ENCODE assay signal across 23 cellular contexts in the genomic region with DNA sequence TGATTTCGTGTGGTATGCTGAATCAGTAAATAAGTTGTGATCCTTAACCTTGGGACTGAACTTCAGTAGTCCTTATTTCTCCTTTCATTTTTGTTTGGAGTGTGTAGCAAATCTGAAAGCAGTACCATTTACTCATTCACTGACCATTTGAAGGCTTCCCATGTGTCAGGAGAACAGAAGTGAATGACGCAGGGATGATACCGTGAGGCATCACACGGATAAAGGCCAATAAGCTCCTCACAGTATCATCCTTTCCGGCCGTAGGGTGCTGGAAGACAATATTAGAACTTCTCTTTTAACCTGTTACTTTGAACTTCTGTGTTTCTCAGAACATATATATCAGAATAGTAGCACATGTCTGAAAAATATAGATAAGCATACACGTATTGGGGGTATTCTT.
"Had no signal": no experiment of that assay in that cellular context is flagged by ENCODE, and none has a peak within 500 bp of the region (broad histone marks: within the 10 kb centered on the region; RNA-seq: fewer than 3 reads in every experiment).

No MANE protein-coding gene starts in this region.

- H3K9me3 ChIP-seq: gastroesophageal sphincter, heart left ventricle, mucosa of descending colon, thoracic aorta, upper lobe of left lung had no signal

- H3K27ac Mint-ChIP-seq: activated CD4-positive, alpha-beta memory T cell treated with anti-CD3 and anti-CD28 coated beads, Interleukin-2, amount 10 ng/mL, durations not matched to agents 7 days and 5 days; activated CD4-positive, alpha-beta T cell treated with anti-CD3 and anti-CD28 coated beads, Interleukin-2, amount 10 ng/mL, durations not matched to agents 24 days and 14 days; activated naive CD4-positive, alpha-beta T cell treated with anti-CD3 and anti-CD28 coated beads, Interleukin-2, amount 10 ng/mL, durations not matched to agents 7 days and 5 days; brain; T-helper 1 cell treated with Interleukin-12 subunit alpha and Interleukin-12 subunit beta and Interleukin-4 antibody, amounts not matched to agents 30 μg/mL and 1 μg/mL, for 36 hours had no signal

- H3K4me3 ChIP-seq: gastroesophageal sphincter, heart left ventricle, mucosa of descending colon, spleen, thoracic aorta, upper lobe of left lung had no signal

- H3K27me3 Mint-ChIP-seq: activated CD4-positive, alpha-beta memory T cell treated with anti-CD3 and anti-CD28 coated beads, Interleukin-2, amount 10 ng/mL, durations not matched to agents 7 days and 5 days; activated CD4-positive, alpha-beta T cell treated with anti-CD3 and anti-CD28 coated beads, Interleukin-2, amount 10 ng/mL, durations not matched to agents 24 days and 14 days; activated naive CD4-positive, alpha-beta T cell treated with anti-CD3 and anti-CD28 coated beads, Interleukin-2, amount 10 ng/mL, durations not matched to agents 7 days and 5 days; naive B cell had no signal

- H3K4me1 Mint-ChIP-seq: activated naive CD4-positive, alpha-beta T cell treated with anti-CD3 and anti-CD28 coated beads, Interleukin-2, amount 10 ng/mL, durations not matched to agents 7 days and 5 days had no signal

- H3K36me3 ChIP-seq: thoracic aorta had no signal

- DNase-seq: activated CD4-positive, alpha-beta memory T cell treated with anti-CD3 and anti-CD28 coated beads, Interleukin-2, amount 10 ng/mL, durations not matched to agents 7 days and 5 days; activated CD4-positive, alpha-beta T cell treated with anti-CD3 and anti-CD28 coated beads, Interleukin-2, amount 10 ng/mL, durations not matched to agents 24 days and 14 days; activated effector memory CD4-positive, alpha-beta T cell treated with Interleukin-2 at 50 U/mL for 16 hours; activated naive CD4-positive, alpha-beta T cell treated with anti-CD3 and anti-CD28 coated beads, Interleukin-2, amount 10 ng/mL, durations not matched to agents 7 days and 5 days; activated T-cell treated with anti-CD3 and anti-CD28 coated beads, Interleukin-2, amount 50 U/mL, for 72 hours; aorta; dermis blood vessel endothelial cell; effector CD8-positive, alpha-beta T cell; heart left ventricle; mesenchymal stem cell; mucosa of descending colon; naive B cell; retina; spleen; stimulated activated CD4-positive, alpha-beta T cell treated with anti-CD3 and anti-CD28 coated beads, Interleukin-4, amount 100 ng/mL, for 1 hour; stimulated activated naive CD4-positive, alpha-beta T cell treated with Interleukin-2 at 50 U/mL for 16 hours; upper lobe of left lung had no signal

- H3K27me3 ChIP-seq: gastroesophageal sphincter, heart left ventricle, spleen, upper lobe of left lung had no signal

- ATAC-seq: activated CD4-positive, CD25-positive, alpha-beta regulatory T cell treated with anti-CD3 and anti-CD28 coated beads, Interleukin-2, amount 50 U/mL, for 24 hours; activated T-cell treated with anti-CD3 and anti-CD28 coated beads, Interleukin-2, amount 50 U/mL, for 72 hours; gastroesophageal sphincter; heart left ventricle; mucosa of descending colon had no signal

- H3K4me3 Mint-ChIP-seq: activated CD4-positive, alpha-beta memory T cell treated with anti-CD3 and anti-CD28 coated beads, Interleukin-2, amount 10 ng/mL, durations not matched to agents 7 days and 5 days; activated CD4-positive, alpha-beta T cell treated with anti-CD3 and anti-CD28 coated beads, Interleukin-2, amount 10 ng/mL, durations not matched to agents 24 days and 14 days; activated naive CD4-positive, alpha-beta T cell treated with anti-CD3 and anti-CD28 coated beads, Interleukin-2, amount 10 ng/mL, durations not matched to agents 7 days and 5 days; activated T-cell treated with anti-CD3 and anti-CD28 coated beads, Interleukin-2, amount 50 U/mL, for 72 hours; brain; naive B cell; T-helper 1 cell treated with Interleukin-12 subunit alpha and Interleukin-12 subunit beta and Interleukin-4 antibody, amounts not matched to agents 30 μg/mL and 1 μg/mL, for 36 hours had no signal

- H3K27ac ChIP-seq: gastroesophageal sphincter, heart left ventricle, thoracic aorta, upper lobe of left lung, VCaP had no signal
